Comparison of ENCODE assay signal across 16 cellular contexts in genomic region chr11:58527429-58527828, GRCh38. TPM values are rescaled to one million over a fixed set of nuclear protein-coding genes. Genes with fewer than 3 reads are reported as not detected.
"Had no signal": no experiment of that assay in that cellular context is flagged by ENCODE, and none has a peak within 500 bp of the region (broad histone marks: within the 10 kb centered on the region; RNA-seq: fewer than 3 reads in every experiment).

No MANE protein-coding gene starts in this region.

- H3K27me3 ChIP-seq: right atrium auricular region had no signal

- ATAC-seq: stimulated activated effector memory CD8-positive, alpha-beta T cell treated with anti-CD3 and anti-CD28 coated beads, Interleukin-12 subunit alpha, Interleukin-12 subunit beta, amount 100 ng/mL, for 72 hours had no signal

- DNase-seq: activated CD4-positive, alpha-beta T cell treated with anti-CD3 and anti-CD28 coated beads for 48 hours; activated effector memory CD4-positive, alpha-beta T cell treated with anti-CD3 and anti-CD28 coated beads, Interleukin-2, amount 50 U/mL, for 16 hours; amniotic stem cell; nucleus accumbens; substantia nigra had no signal

- H3K4me3 Mint-ChIP-seq: brain; mesothelial cell of epicardium; stimulated activated effector memory CD8-positive, alpha-beta T cell treated with anti-CD3 and anti-CD28 coated beads, Interleukin-12 subunit alpha, Interleukin-12 subunit beta, amount 100 ng/mL, for 72 hours had no signal

- H3K27ac Mint-ChIP-seq: brain; mesothelial cell of epicardium; stimulated activated effector memory CD8-positive, alpha-beta T cell treated with anti-CD3 and anti-CD28 coated beads, Interleukin-12 subunit alpha, Interleukin-12 subunit beta, amount 100 ng/mL, for 72 hours had no signal

- H3K27me3 Mint-ChIP-seq: brain had no signal

- H3K4me1 ChIP-seq: right atrium auricular region had no signal

- H3K9me3 ChIP-seq: right atrium auricular region had no signal

- H3K27ac ChIP-seq: right atrium auricular region, skin epidermis, VCaP had no signal

- H3K4me3 ChIP-seq: right atrium auricular region, skin epidermis had no signal

- H3K9me3 Mint-ChIP-seq: stimulated activated effector memory CD8-positive, alpha-beta T cell treated with anti-CD3 and anti-CD28 coated beads, Interleukin-12 subunit alpha, Interleukin-12 subunit beta, amount 100 ng/mL, for 72 hours had no signal

RNA-seq across cellular contexts. Expression of gene OR5B21, which starts 19.5 kb away (rescaled TPM):
- total RNA-seq: epithelial cell of proximal tubule, kidney epithelial cell, lower leg skin, mesothelial cell of epicardium, myocyte, posterior vena cava, right atrium auricular region had no signal
